In genomic region chr2:220533485-220533884, GRCh38 we compare ENCODE assay signal across 8 cellular contexts.
DNase-seq lines count a peak whose midpoint lies in the region; ATAC-seq and TF ChIP-seq lines count a peak whose summit lies in the region.

No MANE protein-coding gene starts in this region.

- peaks cover 0 to 30% of the 10 kb centered on the region in 2 donors for H3K9me3 ChIP-seq in left lung

- H3K9me3 Mint-ChIP-seq in progenitor cell of endocrine pancreas (ENCODE audit: low read depth), result peaks cover 21% of the 10 kb centered on the region

- no peaks in the 10 kb centered on the region for H3K27me3 ChIP-seq in left lung

- no peak overlapping the region for H3K4me3 ChIP-seq in left lung

- H3K27ac ChIP-seq in left lung, result no peak overlapping the region

- no peaks in the 10 kb centered on the region for H3K36me3 ChIP-seq in left lung

- no peaks in the 10 kb centered on the region for H3K4me1 ChIP-seq in left lung

- H3K36me3 Mint-ChIP-seq in progenitor cell of endocrine pancreas (ENCODE audit: insufficient read depth), result peaks cover 3% of the 10 kb centered on the region

- intact Hi-C loops in left lung (cut with DNase I), result no loop called here

- peak; percentile 94 for ATAC-seq in GM18867 (IDR thresholded peaks at IDR 0.05; ENCODE audit: unreplicated experiment)
- ATAC-seq in HG03354 (IDR thresholded peaks at IDR 0.05; ENCODE audit: poor library complexity, severe bottlenecking, unreplicated experiment), result peak; percentile 88
- ATAC-seq in left lung, result no peak

- H3K4me3 Mint-ChIP-seq in progenitor cell of endocrine pancreas (ENCODE audit: low read depth), result no peak overlapping the region

- no peaks in the 10 kb centered on the region for H3K27me3 Mint-ChIP-seq in progenitor cell of endocrine pancreas

- peak; percentile 89 for DNase-seq in A172 (ENCODE audit: low spot score)
- peak; percentile 38 for DNase-seq in amniotic stem cell (lab: John Stamatoyannopoulos, UW)
- no peak for DNase-seq in progenitor cell of endocrine pancreas (ENCODE audit: low spot score, unreplicated experiment)
- no peak for DNase-seq in NCI-H2107 (lab: John Stamatoyannopoulos, UW)
- DNase-seq in left lung, result no peak
- no peak for DNase-seq in activated CD4-positive, alpha-beta T cell treated with anti-CD3 and anti-CD28 coated beads for 4 hours

- TF ChIP-seq CTCF in progenitor cell of endocrine pancreas (IDR thresholded peaks at IDR 0.05; ENCODE audit: unreplicated experiment) (peak; percentile 44), left lung (IDR thresholded peaks at IDR 0.05) (no peak)

- no peak overlapping the region for H3K27ac Mint-ChIP-seq in progenitor cell of endocrine pancreas

- no peaks in the 10 kb centered on the region for H3K4me1 Mint-ChIP-seq in progenitor cell of endocrine pancreas (ENCODE audit: low read depth)

Comparison
In these comparisons a context has a peak if more than half of its experiments do, and no peak if none do; other contexts are left out.
1. DNase-seq: peak in A172 (single experiment) and amniotic stem cell (single experiment); none in progenitor cell of endocrine pancreas (single experiment), NCI-H2107 (single experiment), left lung (0 of 2) and activated CD4-positive, alpha-beta T cell treated with anti-CD3 and anti-CD28 coated beads for 4 hours (0 of 2).